ENCODE assay signal across 25 cellular contexts in the genomic region with DNA sequence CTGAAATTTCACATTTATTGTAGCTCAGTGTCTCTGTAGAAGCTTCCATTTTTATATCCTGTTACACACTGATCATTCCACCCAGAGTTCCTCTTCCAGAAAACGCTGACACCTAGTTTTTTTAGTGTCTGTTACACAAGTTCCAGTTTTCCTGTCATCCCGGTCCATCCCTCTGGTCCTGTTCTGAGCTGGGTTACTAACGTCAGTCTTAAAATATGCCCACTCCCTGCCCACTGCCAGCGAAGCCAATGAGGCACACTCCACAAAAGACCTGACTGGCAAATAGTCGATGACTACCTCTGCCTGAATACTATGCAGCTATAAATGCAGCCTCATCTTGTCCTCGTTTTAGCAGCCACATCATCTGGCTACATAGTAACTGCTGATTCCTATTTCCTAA. TPM values are rescaled to one million over a fixed set of nuclear protein-coding genes. Genes with fewer than 3 reads are reported as not detected.
A peak's percentile ranks its signal among the peaks of the same experiment; 100 is the strongest.
DNase-seq lines count a peak whose midpoint lies in the region; ATAC-seq, FAIRE-seq and TF ChIP-seq lines count a peak whose summit lies in the region.
"Had no signal": no experiment of that assay in that cellular context is flagged by ENCODE, and none has a peak within 500 bp of the region (broad histone marks: within the 10 kb centered on the region; RNA-seq: fewer than 3 reads in every experiment).

No MANE protein-coding gene starts in this region.

- POLR2A ChIA-PET in HepG2 (lab: Yijun Ruan, JAX) (no interaction called here), K562 (lab: Yijun Ruan, JAX) (interaction anchor here (0.7 to 1.2 kb wide), 3 partner anchors 9 to 26 kb away, joined by 3 read pairs; no protein-coding TSS in a partner anchor)

- FAIRE-seq in HepG2 (lab: Jason Lieb, UNC) = no peak
- FAIRE-seq in K562 (lab: Jason Lieb, UNC) = no peak
- FAIRE-seq: A204.1 had no signal

- H3K36me3 ChIP-seq in HepG2 (replicated peaks in 1 of 2; ENCODE audit: control insufficient read depth in 1 of 2, insufficient read depth in 2 of 2, low read length in 2 of 2) = no peaks in the 10 kb centered on the region
- H3K36me3 ChIP-seq in right lobe of liver = no peaks in the 10 kb centered on the region
- H3K36me3 ChIP-seq in K562 (ENCODE audit: control insufficient read depth, insufficient read depth, low read length) = no peaks in the 10 kb centered on the region
- no peaks in the 10 kb centered on the region for H3K36me3 ChIP-seq in WERI-Rb-1
- H3K36me3 ChIP-seq: BLaER1 treated with 17β-estradiol and CSF1 and Interleukin-3, amounts not matched to agents 10 nM and 100 nM; spleen had no signal

- H3K27ac Mint-ChIP-seq in activated T-helper 1 cell treated with anti-CD3 and anti-CD28 coated beads, Interleukin-12 subunit alpha, Interleukin-12 subunit beta, Interleukin-2, Interleukin-4 antibody, amounts not matched to agents 30 ng/mL and 10 ng/mL and 1 ng/mL, durations not matched to agents 14 hours and 24 hours and 36 hours = no peak overlapping the region
- H3K27ac Mint-ChIP-seq: activated CD4-positive, alpha-beta memory T cell treated with anti-CD3 and anti-CD28 coated beads for 36 hours; activated naive CD4-positive, alpha-beta T cell treated with anti-CD3 and anti-CD28 coated beads for 36 hours; memory B cell; naive thymus-derived CD8-positive, alpha-beta T cell; progenitor cell of endocrine pancreas had no signal

- TF ChIP-seq POLR2A in HepG2 (IDR thresholded peaks at IDR 0.05; ENCODE audit: insufficient read depth in 1 of 2, low read depth in 2 of 2, low read length in 2 of 2) (no peak), right lobe of liver (IDR thresholded peaks at IDR 0.05) (no peak), K562 (conservative IDR thresholded peaks at IDR 0.05) (no peak)

- WGBS in HepG2 (ENCODE audit: low lambda C conversion rate) = 49% methylated on average over 6 of the region's 6 CpGs
- 54% methylated on average over 4 of the region's 6 CpGs for WGBS in right lobe of liver (ENCODE audit: insufficient coverage, low coverage, low lambda C conversion rate, missing lambda C conversion rate)
- WGBS in K562 (ENCODE audit: insufficient coverage, low coverage, missing lambda C conversion rate) = 33% methylated on average over 6 of the region's 6 CpGs

- no peak for TF ChIP-seq RAD21 in HepG2 (CRISPR knock-in tag; IDR thresholded peaks at IDR 0.05)
- TF ChIP-seq RAD21 in K562 (CRISPR knock-in tag; conservative IDR thresholded peaks at IDR 0.05 in 1 of 2, IDR thresholded peaks at IDR 0.05 in 1 of 2) = no peak

- no peaks in the 10 kb centered on the region for H3K36me3 Mint-ChIP-seq in activated T-helper 1 cell treated with anti-CD3 and anti-CD28 coated beads, Interleukin-12 subunit alpha, Interleukin-12 subunit beta, Interleukin-2, Interleukin-4 antibody, amounts not matched to agents 30 ng/mL and 10 ng/mL and 1 ng/mL, durations not matched to agents 14 hours and 24 hours and 36 hours (ENCODE audit: low read depth)
- H3K36me3 Mint-ChIP-seq: activated CD4-positive, alpha-beta memory T cell treated with anti-CD3 and anti-CD28 coated beads for 36 hours; memory B cell; naive thymus-derived CD8-positive, alpha-beta T cell had no signal

- H3K4me2 ChIP-seq in HepG2 (ENCODE audit: low read depth, low read length) = no peak overlapping the region
- H3K4me2 ChIP-seq in K562 (ENCODE audit: insufficient read depth, low read length) = no peak overlapping the region

- ATAC-seq in HepG2 (no peak), right lobe of liver (no peak), K562 (no peak)
- ATAC-seq: naive thymus-derived CD8-positive, alpha-beta T cell had no signal

- DNase-seq in HepG2 (ENCODE audit: low spot score) (no peak), right lobe of liver (no peak), K562 (ENCODE audit: extremely low read depth in 1 of 4, low spot score in 3 of 4) (no peak), kidney tubule cell (ENCODE audit: low spot score) (peak; percentile 58), WERI-Rb-1 (no peak), SIG-M5 treated with dmso at 0.1 percent for 504 hours (lab: John Stamatoyannopoulos, UW; ENCODE audit: unreplicated experiment) (no peak), hypothalamus (lab: John Stamatoyannopoulos, UW) (no peak)
- no peak for DNase-seq in activated T-helper 1 cell treated with anti-CD3 and anti-CD28 coated beads, Interleukin-12 subunit alpha, Interleukin-12 subunit beta, Interleukin-2, Interleukin-4 antibody, amounts not matched to agents 30 ng/mL and 10 ng/mL and 1 ng/mL, durations not matched to agents 14 hours and 24 hours and 36 hours (ENCODE audit: low spot score)
- DNase-seq: activated CD4-positive, alpha-beta memory T cell treated with anti-CD3 and anti-CD28 coated beads for 36 hours; activated naive CD4-positive, alpha-beta T cell treated with anti-CD3 and anti-CD28 coated beads for 36 hours; activated T-cell treated with anti-CD3 and anti-CD28 coated beads, Interleukin-2, amount 50 U/mL, for 1 hour; aorta; cerebellar nuclear complex; DMS153; effector CD4-positive, alpha-beta T cell; HCEC 1CT; hippocampal formation; naive thymus-derived CD8-positive, alpha-beta T cell; NCI-H1930; RPMI8226; spleen had no signal

- BruUV-seq in HepG2 (replicated peaks; lab: Mats Ljungman, UMichigan) (no TSS peak), K562 (replicated peaks; lab: Mats Ljungman, UMichigan) (no TSS peak)

- H3K4me3 ChIP-seq in HepG2 (replicated peaks in 1 of 3; ENCODE audit: insufficient read depth in 1 of 3, low read depth in 2 of 3, low read length in 3 of 3) (no peak overlapping the region), right lobe of liver (no peak overlapping the region), K562 (no peak overlapping the region), WERI-Rb-1 (ENCODE audit: low read depth, low read length) (no peak overlapping the region)
- H3K4me3 ChIP-seq: BLaER1 treated with 17β-estradiol and CSF1 and Interleukin-3, amounts not matched to agents 10 nM and 100 nM; spleen had no signal

- TF ChIP-seq CTCF in HepG2 (CRISPR knock-in tag; IDR thresholded peaks at IDR 0.05) (no peak), right lobe of liver (IDR thresholded peaks at IDR 0.05) (no peak), K562 (IDR thresholded peaks at IDR 0.05 in 2 of 3, conservative IDR thresholded peaks at IDR 0.05 in 1 of 3; ENCODE audit: insufficient read depth in 2 of 3, low read depth in 1 of 3, low read length in 3 of 3) (no peak), WERI-Rb-1 (IDR thresholded peaks at IDR 0.05; ENCODE audit: low read depth, low read length) (no peak)

- peaks cover 5% of the 10 kb centered on the region for H3K4me1 Mint-ChIP-seq in activated T-helper 1 cell treated with anti-CD3 and anti-CD28 coated beads, Interleukin-12 subunit alpha, Interleukin-12 subunit beta, Interleukin-2, Interleukin-4 antibody, amounts not matched to agents 30 ng/mL and 10 ng/mL and 1 ng/mL, durations not matched to agents 14 hours and 24 hours and 36 hours (ENCODE audit: low read depth)
- H3K4me1 Mint-ChIP-seq: naive thymus-derived CD8-positive, alpha-beta T cell had no signal

- intact Hi-C loops in HepG2 (cut with micrococcal nuclease; ENCODE audit: unreplicated experiment) = no loop called here
- intact Hi-C loops in right lobe of liver (cut with DNase I) = no loop called here
- intact Hi-C loops in K562 (cut with micrococcal nuclease) = no loop called here
- intact Hi-C loops in activated T-helper 1 cell treated with anti-CD3 and anti-CD28 coated beads, Interleukin-12 subunit alpha, Interleukin-12 subunit beta, Interleukin-2, Interleukin-4 antibody, amounts not matched to agents 30 ng/mL and 10 ng/mL and 1 ng/mL, durations not matched to agents 14 hours and 24 hours and 36 hours (cut with micrococcal nuclease) = no loop called here

- CTCF ChIA-PET in HepG2 (lab: Yijun Ruan, JAX; ENCODE audit: low intra/inter-chr PET ratio, low total read pairs) (no interaction called here), K562 (lab: Yijun Ruan, JAX; ENCODE audit: low intra/inter-chr PET ratio) (no interaction called here)

- no peak overlapping the region for H3K4me3 Mint-ChIP-seq in activated T-helper 1 cell treated with anti-CD3 and anti-CD28 coated beads, Interleukin-12 subunit alpha, Interleukin-12 subunit beta, Interleukin-2, Interleukin-4 antibody, amounts not matched to agents 30 ng/mL and 10 ng/mL and 1 ng/mL, durations not matched to agents 14 hours and 24 hours and 36 hours
- H3K4me3 Mint-ChIP-seq: activated CD4-positive, alpha-beta memory T cell treated with anti-CD3 and anti-CD28 coated beads for 36 hours; activated naive CD4-positive, alpha-beta T cell treated with anti-CD3 and anti-CD28 coated beads for 36 hours; memory B cell; naive thymus-derived CD8-positive, alpha-beta T cell had no signal

- H4K20me1 ChIP-seq in HepG2 (ENCODE audit: insufficient read depth, low read length) (no peaks in the 10 kb centered on the region), K562 (replicated peaks; ENCODE audit: control insufficient read depth, insufficient read depth, low read length) (no peaks in the 10 kb centered on the region)
- H4K20me1 ChIP-seq: BLaER1 treated with 17β-estradiol and CSF1 and Interleukin-3, amounts not matched to agents 10 nM and 100 nM had no signal

- H3K9me1 ChIP-seq in K562 (ENCODE audit: control insufficient read depth, insufficient read depth, low read length) = no peaks in the 10 kb centered on the region

- H3K4me1 ChIP-seq in HepG2 (ENCODE audit: insufficient read depth, low read length) (no peaks in the 10 kb centered on the region), right lobe of liver (no peaks in the 10 kb centered on the region), K562 (replicated peaks in 1 of 2; ENCODE audit: control insufficient read depth in 2 of 2, insufficient read depth in 2 of 2, low read length in 2 of 2) (peaks cover 0 to 12% of the 10 kb centered on the region in 2 experiments; a peak in 3 of 5 replicates)

- no peak overlapping the region for H3K27ac ChIP-seq in HepG2 (ENCODE audit: extremely low read length, insufficient read depth, low read length)
- no peak overlapping the region for H3K27ac ChIP-seq in right lobe of liver
- no peak overlapping the region for H3K27ac ChIP-seq in K562 (ENCODE audit: extremely low read depth, low read depth, low read length)
- no peak overlapping the region for H3K27ac ChIP-seq in WERI-Rb-1
- H3K27ac ChIP-seq: spleen had no signal

- in situ Hi-C loops in HepG2 (cut with HindIII; ENCODE audit: extremely low pct_ligation_motif_present, low pct_unique_long_range_greater_than_20kb) = no loop called here
- in situ Hi-C loops in K562 (cut with MboI) = no loop called here

- H3K9me3 ChIP-seq in HepG2 (ENCODE audit: low read length) (no peaks in the 10 kb centered on the region), right lobe of liver (no peaks in the 10 kb centered on the region), K562 (replicated peaks; ENCODE audit: control insufficient read depth, insufficient read depth, low read depth, low read length) (no peaks in the 10 kb centered on the region), WERI-Rb-1 (ENCODE audit: severe bottlenecking) (no peaks in the 10 kb centered on the region)
- H3K9me3 ChIP-seq: BLaER1 treated with 17β-estradiol and CSF1 and Interleukin-3, amounts not matched to agents 10 nM and 100 nM; spleen had no signal

- no peaks in the 10 kb centered on the region for H3K79me2 ChIP-seq in HepG2 (ENCODE audit: insufficient read depth, low read length)
- H3K79me2 ChIP-seq in K562 (ENCODE audit: control insufficient read depth, insufficient read depth, low read length) = no peaks in the 10 kb centered on the region

- H3K27me3 Mint-ChIP-seq in activated T-helper 1 cell treated with anti-CD3 and anti-CD28 coated beads, Interleukin-12 subunit alpha, Interleukin-12 subunit beta, Interleukin-2, Interleukin-4 antibody, amounts not matched to agents 30 ng/mL and 10 ng/mL and 1 ng/mL, durations not matched to agents 14 hours and 24 hours and 36 hours (ENCODE audit: insufficient read depth) = peaks cover 3% of the 10 kb centered on the region
- H3K27me3 Mint-ChIP-seq: activated CD4-positive, alpha-beta memory T cell treated with anti-CD3 and anti-CD28 coated beads for 36 hours; memory B cell; naive thymus-derived CD8-positive, alpha-beta T cell; progenitor cell of endocrine pancreas had no signal

- no peaks in the 10 kb centered on the region for H3K9me3 Mint-ChIP-seq in activated T-helper 1 cell treated with anti-CD3 and anti-CD28 coated beads, Interleukin-12 subunit alpha, Interleukin-12 subunit beta, Interleukin-2, Interleukin-4 antibody, amounts not matched to agents 30 ng/mL and 10 ng/mL and 1 ng/mL, durations not matched to agents 14 hours and 24 hours and 36 hours
- H3K9me3 Mint-ChIP-seq: activated CD4-positive, alpha-beta memory T cell treated with anti-CD3 and anti-CD28 coated beads for 36 hours; activated naive CD4-positive, alpha-beta T cell treated with anti-CD3 and anti-CD28 coated beads for 36 hours; memory B cell; naive thymus-derived CD8-positive, alpha-beta T cell had no signal

- H2AFZ ChIP-seq in HepG2 (ENCODE audit: low read length) = no peak overlapping the region
- no peak overlapping the region for H2AFZ ChIP-seq in K562 (ENCODE audit: low read depth, low read length)

- H3K27me3 ChIP-seq in HepG2 (ENCODE audit: control insufficient read depth in 1 of 2, insufficient read depth in 2 of 2, low read length in 2 of 2) (no peaks in the 10 kb centered on the region), right lobe of liver (no peaks in the 10 kb centered on the region), K562 (ENCODE audit: control insufficient read depth in 2 of 2, insufficient read depth in 2 of 2, low read length in 2 of 2) (no peaks in the 10 kb centered on the region), WERI-Rb-1 (ENCODE audit: insufficient read depth, low read depth, severe bottlenecking) (peaks cover 22% of the 10 kb centered on the region)
- H3K27me3 ChIP-seq: BLaER1 treated with 17β-estradiol and CSF1 and Interleukin-3, amounts not matched to agents 10 nM and 100 nM had no signal

- H3K9ac ChIP-seq in HepG2 (ENCODE audit: insufficient read depth, low read depth, low read length) (no peak overlapping the region), K562 (ENCODE audit: insufficient read depth in 1 of 2, low read depth in 2 of 2, low read length in 2 of 2) (no peak overlapping the region)

- TF ChIP-seq EP300 in HepG2 (IDR thresholded peaks at IDR 0.05; ENCODE audit: low read depth in 2 of 2, low read length in 2 of 2) = no peak
- no peak for TF ChIP-seq EP300 in HepG2 (CRISPR knock-in tag; IDR thresholded peaks at IDR 0.05; ENCODE audit: borderline replicate concordance)
- TF ChIP-seq EP300 in K562 (IDR thresholded peaks at IDR 0.05; ENCODE audit: low read length) = no peak

RNA-seq across cellular contexts. Expression of a gene that starts 30.9 kb away (rescaled TPM):
- 239 and 370 TPM in 2 replicates for total RNA-seq in HepG2 (2016; rRNA removed; fragmentation: Illumina TruSeq; extraction: Trizol)
- total RNA-seq in HepG2 (2016; cell fraction: cytosol; rRNA removed; fragmentation: Illumina TruSeq; extraction: Trizol; ENCODE audit: low read depth) = 10.9 and 11.5 TPM in 2 replicates
- 250 and 342 TPM in 2 replicates for total RNA-seq in HepG2 (2016; cell fraction: insoluble cytoplasmic fraction; rRNA removed; fragmentation: Illumina TruSeq; extraction: Trizol)
- total RNA-seq in HepG2 (2016; cell fraction: membrane; rRNA removed; fragmentation: Illumina TruSeq; extraction: Trizol) = 50.1 and 56.9 TPM in 2 replicates
- total RNA-seq in HepG2 (2016; cell fraction: nucleus; rRNA removed; fragmentation: Illumina TruSeq; extraction: Trizol) = 205 and 220 TPM in 2 replicates
- polyA plus RNA-seq in HepG2 (2011; rRNA removed) = 53.0 and 53.5 TPM in 2 replicates
- 22.8 and 38.5 TPM in 2 replicates for polyA plus RNA-seq in HepG2 (2011; cell fraction: cytosol; rRNA removed)
- polyA plus RNA-seq in HepG2 (2011; cell fraction: nucleus; rRNA removed) = 46.9 and 70.9 TPM in 2 replicates
- polyA plus RNA-seq in HepG2 (2012) = 111 and 117 TPM in 2 replicates
- 3.4 and 4.0 TPM in 2 replicates for polyA plus RNA-seq in HepG2 (2016; cell fraction: cytosol; fragmentation: Illumina TruSeq; extraction: Trizol; ENCODE audit: low read depth)
- polyA plus RNA-seq in HepG2 (2016; cell fraction: insoluble cytoplasmic fraction; fragmentation: Illumina TruSeq; extraction: Trizol; ENCODE audit: low read depth) = 216 and 226 TPM in 2 replicates
- 12.2 and 15.8 TPM in 2 replicates for polyA plus RNA-seq in HepG2 (2016; cell fraction: membrane; fragmentation: Illumina TruSeq; extraction: Trizol; ENCODE audit: low read depth)
- 181 and 195 TPM in 2 replicates for polyA plus RNA-seq in HepG2 (2016; cell fraction: nucleus; fragmentation: Illumina TruSeq; extraction: Trizol; ENCODE audit: insufficient read depth, low read depth)
- polyA minus RNA-seq in HepG2 (2011; rRNA and poly(A)+ RNA removed; ENCODE audit: low replicate concordance) = 87.7 and 227 TPM in 2 replicates
- polyA minus RNA-seq in HepG2 (2011; cell fraction: cytosol; rRNA and poly(A)+ RNA removed) = 89.6 and 98.9 TPM in 2 replicates
- polyA minus RNA-seq in HepG2 (2011; cell fraction: nucleus; rRNA and poly(A)+ RNA removed) = 324 and 365 TPM in 2 replicates
- 100 to 1,000 TPM in 5 of 6 experiments, 10 to 100 TPM in 1; 85.1 to 210 (median 138) TPM for total RNA-seq in right lobe of liver
- total RNA-seq in K562 (2011; cell fraction: chromatin; rRNA removed; ENCODE audit: low replicate concordance) = 184 and 523 TPM in 2 replicates
- 105 and 114 TPM in 2 replicates for total RNA-seq in K562 (2011; cell fraction: nucleolus; rRNA removed)
- total RNA-seq in K562 (2011; cell fraction: nucleoplasm; rRNA removed) = 219 and 321 TPM in 2 replicates
- total RNA-seq in K562 (2014; rRNA removed) = 132 and 138 TPM in 2 replicates
- 156 and 177 TPM in 2 replicates for total RNA-seq in K562 (2014; rRNA removed; fragmentation: Illumina TruSeq; extraction: Trizol)
- 119 and 132 TPM in 2 replicates for total RNA-seq in K562 (2015; rRNA removed; fragmentation: Illumina TruSeq; extraction: Trizol)
- total RNA-seq in K562 (2021) = 213 and 232 TPM in 2 replicates
- 66.2 and 106 TPM in 2 replicates for polyA plus RNA-seq in K562 (2011; rRNA removed)
- 26.7 and 35.7 TPM in 2 replicates for polyA plus RNA-seq in K562 (2011; cell fraction: cytosol; rRNA removed)
- 67.8 and 77.0 TPM in 2 replicates for polyA plus RNA-seq in K562 (2011; cell fraction: nucleus; rRNA removed)
- polyA plus RNA-seq in K562 (2012) = 92.5 and 137 TPM in 2 replicates
- 168 and 178 TPM in 2 replicates for polyA plus RNA-seq in K562 (2014; fragmentation: Illumina TruSeq; extraction: Trizol)
- polyA plus RNA-seq in K562 (2014; fragmentation: Nextera tagmentation; extraction: Ambion mirVana) = 100 to 1,000 TPM in 1 of 2 experiments, 10 to 100 TPM in 1; 51.3 to 119 TPM
- polyA plus RNA-seq in K562 (2014; rRNA removed) = 138 and 150 TPM in 2 replicates
- polyA minus RNA-seq in K562 (2011; rRNA and poly(A)+ RNA removed) = 207 and 251 TPM in 2 replicates
- polyA minus RNA-seq in K562 (2011; cell fraction: cytosol; rRNA and poly(A)+ RNA removed) = 78.8 and 134 TPM in 2 replicates
- polyA minus RNA-seq in K562 (2011; cell fraction: nucleus; rRNA and poly(A)+ RNA removed) = 130 and 179 TPM in 2 replicates
- total RNA-seq in activated T-helper 1 cell treated with anti-CD3 and anti-CD28 coated beads, Interleukin-12 subunit alpha, Interleukin-12 subunit beta, Interleukin-2, Interleukin-4 antibody, amounts not matched to agents 30 ng/mL and 10 ng/mL and 1 ng/mL, durations not matched to agents 14 hours and 24 hours and 36 hours = 312 and 337 TPM in 2 replicates
